Comparison of ENCODE assay signal across 1 cellular context in genomic region chr6:70846207-70846835, GRCh38.
TF ChIP-seq lines count a peak whose summit lies in the region.

No MANE protein-coding gene starts in this region.

TF ChIP-seq in GM23338, 12 proteins besides CTCF, POLR2A, EP300 and RAD21 (continued from another document):
- no peak for TF ChIP-seq ZNF462 (CRISPR knock-in tag; IDR thresholded peaks at IDR 0.05)
- no peak for TF ChIP-seq EZH2 (IDR thresholded peaks at IDR 0.05; ENCODE audit: low read depth, unreplicated experiment)
- TF ChIP-seq REST (IDR thresholded peaks at IDR 0.05; ENCODE audit: unreplicated experiment): no peak
